Comparison of ENCODE assay signal across 8 cellular contexts in the genomic region with DNA sequence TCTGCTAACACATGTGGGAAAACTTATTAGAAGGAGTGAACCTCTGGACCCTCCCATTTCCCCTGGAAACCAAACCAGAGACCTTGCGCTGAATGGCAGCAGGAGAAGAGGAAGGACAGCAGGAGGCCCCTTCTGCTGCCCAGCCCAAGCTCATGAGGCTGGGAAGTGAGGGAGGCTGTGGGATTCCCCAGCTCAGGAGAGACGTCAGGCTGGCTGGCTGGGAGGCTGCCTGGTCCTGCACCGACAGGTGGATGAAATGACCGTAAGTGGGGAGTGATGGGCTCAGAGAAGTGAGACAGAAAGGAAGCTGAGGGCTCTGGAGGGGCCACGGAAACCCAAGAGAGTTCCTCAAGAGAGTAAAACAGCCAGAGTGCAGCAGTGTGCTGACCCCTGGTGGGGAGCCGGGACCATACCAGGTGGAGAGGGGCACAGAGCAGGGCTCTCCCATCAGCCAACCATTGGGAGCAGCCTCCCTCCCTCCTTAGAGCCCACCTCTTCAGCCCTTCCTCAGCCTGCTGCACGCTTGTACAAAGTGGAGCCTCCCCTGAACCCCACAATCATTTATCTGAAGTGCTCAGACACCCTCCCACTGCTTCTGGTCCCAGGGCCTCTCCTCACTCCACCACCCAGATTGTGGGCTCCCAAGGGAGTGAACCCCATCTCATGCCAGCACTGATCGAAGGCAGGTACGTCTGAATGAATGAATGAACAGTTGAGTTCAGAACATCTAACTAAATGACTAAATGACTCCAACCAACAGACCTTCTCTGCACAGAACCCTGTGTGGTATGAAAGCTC. TPM values are rescaled to one million over a fixed set of nuclear protein-coding genes. Genes with fewer than 3 reads are reported as not detected.
DNase-seq lines count a peak whose midpoint lies in the region; ATAC-seq and TF ChIP-seq lines count a peak whose summit lies in the region.

No MANE protein-coding gene starts in this region.

- DNase-seq in D341Med (ENCODE audit: low spot score) (peak; percentile 84), HFF-Myc (ENCODE audit: extremely low read depth, low read depth) (no peak), NCI-H82 (lab: John Stamatoyannopoulos, UW) (peak; percentile 90), epithelial cell of proximal tubule (ENCODE audit: low read depth) (no peak), osteocyte (ENCODE audit: extremely low spot score, unreplicated experiment) (no peak)
- peak; percentile 70 for DNase-seq in activated CD8-positive, alpha-beta memory T cell treated with anti-CD3 and anti-CD28 coated beads, Interleukin-2, amount 50 U/mL, for 4 hours

- no peak for TF ChIP-seq POLR2A in GM18505 (IDR thresholded peaks at IDR 0.05; ENCODE audit: borderline replicate concordance, extremely low read depth, insufficient read depth, insufficient read length)

- peak; percentile 85 for TF ChIP-seq CTCF in HFF-Myc (IDR thresholded peaks at IDR 0.05; ENCODE audit: low read depth, low read length, missing control alignments)
- peak; percentile 81 for TF ChIP-seq CTCF in epithelial cell of proximal tubule (conservative IDR thresholded peaks at IDR 0.05; ENCODE audit: low read depth, low read length)
- TF ChIP-seq CTCF in osteocyte (IDR thresholded peaks at IDR 0.05): peak; percentile 71

- H3K4me1 Mint-ChIP-seq in osteocyte (ENCODE audit: unreplicated experiment): peaks cover 29% of the 10 kb centered on the region

- ATAC-seq in HG03565 (IDR thresholded peaks at IDR 0.05; ENCODE audit: unreplicated experiment) (no peak), GM18505 (IDR thresholded peaks at IDR 0.05; ENCODE audit: unreplicated experiment) (no peak)

- H3K27me3 Mint-ChIP-seq in osteocyte (ENCODE audit: unreplicated experiment): no peaks in the 10 kb centered on the region

- peak overlapping the region; percentile 18 for H3K4me3 Mint-ChIP-seq in osteocyte (ENCODE audit: unreplicated experiment)

- H3K9me3 Mint-ChIP-seq in osteocyte (ENCODE audit: unreplicated experiment): no peaks in the 10 kb centered on the region

- H3K36me3 Mint-ChIP-seq in osteocyte (ENCODE audit: unreplicated experiment): no peaks in the 10 kb centered on the region

- no peak overlapping the region for H3K27ac Mint-ChIP-seq in osteocyte (ENCODE audit: unreplicated experiment)

- no peak overlapping the region for H3K4me3 ChIP-seq in HFF-Myc (replicated peaks; ENCODE audit: low read depth, low read length)
- H3K4me3 ChIP-seq in epithelial cell of proximal tubule (ENCODE audit: low read depth, low read length): no peak overlapping the region

RNA-seq across cellular contexts. Expression of gene TAMALIN, which starts 14.0 kb away (rescaled TPM):
- 1.7 and 2.9 TPM in 2 replicates for total RNA-seq in epithelial cell of proximal tubule
- 22.5 and 25.5 TPM in 2 replicates for total RNA-seq in osteocyte

RNA-seq across cellular contexts. Expression of gene NR4A1, which starts 30.5 kb away (rescaled TPM):
- total RNA-seq in epithelial cell of proximal tubule (2.2 and 4.3 TPM in 2 replicates), osteocyte (6.7 and 13.0 TPM in 2 replicates)

RNA-seq across cellular contexts. Expression of gene ATG101, which starts 49.0 kb away (rescaled TPM):
- total RNA-seq in epithelial cell of proximal tubule (66.2 and 71.3 TPM in 2 replicates), osteocyte (41.7 and 46.1 TPM in 2 replicates)

RNA-seq across cellular contexts. Expression of gene SMIM41, which starts 58.8 kb away (rescaled TPM):
- not detected in 2 replicates for total RNA-seq in epithelial cell of proximal tubule
- not detected in 2 replicates for total RNA-seq in osteocyte

Comparison
In these comparisons a context has a peak if more than half of its experiments do, and no peak if none do; other contexts are left out.
1. DNase-seq: peak in D341Med (single experiment), NCI-H82 (single experiment) and activated CD8-positive, alpha-beta memory T cell treated with anti-CD3 and anti-CD28 coated beads, Interleukin-2, amount 50 U/mL, for 4 hours (single experiment); none in HFF-Myc (single experiment), epithelial cell of proximal tubule (single experiment) and osteocyte (single experiment).
2. Peak in every context shown above with its lines, with median percentiles within 50 percentile points of each other: CTCF ChIP-seq.